In the genomic region with DNA sequence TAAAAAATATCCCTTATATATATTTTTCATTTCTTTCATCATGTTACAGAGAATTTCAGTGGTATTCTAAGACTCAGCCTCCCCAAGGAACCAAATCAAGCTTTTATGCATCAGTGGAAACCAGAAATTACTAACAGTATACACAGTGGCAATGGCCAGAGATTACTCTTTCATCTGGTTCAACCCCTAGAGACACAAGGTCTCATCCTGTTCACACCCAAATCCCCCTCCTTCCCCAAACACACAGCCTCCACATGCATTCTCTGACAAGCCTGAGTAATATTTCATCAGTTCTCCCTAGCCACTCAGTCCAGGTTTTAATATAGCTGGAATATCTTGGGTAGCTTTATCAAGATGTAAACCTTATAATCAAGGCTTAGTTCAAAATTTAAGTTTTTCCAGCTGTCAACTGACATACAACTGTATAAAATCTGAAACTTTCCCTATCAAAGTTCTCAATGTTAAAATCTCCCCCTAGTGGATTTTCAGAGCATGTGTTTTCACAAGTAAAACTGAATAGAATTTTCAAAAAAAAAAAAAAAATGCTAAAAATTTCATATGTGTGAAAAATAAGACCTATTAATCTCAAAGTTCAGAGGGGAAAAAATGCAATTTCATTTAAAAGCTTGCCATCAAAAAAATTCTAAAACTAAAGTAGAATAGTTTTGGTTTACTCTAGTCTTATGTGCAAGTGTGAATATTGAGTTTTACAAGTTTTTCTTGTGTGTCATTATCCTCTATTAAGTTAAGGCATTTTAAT, we compare ENCODE assay signal across 9 cellular contexts. TPM values are rescaled to one million over a fixed set of nuclear protein-coding genes. Genes with fewer than 3 reads are reported as not detected.
A peak's percentile ranks its signal among the peaks of the same experiment; 100 is the strongest.
DNase-seq lines count a peak whose midpoint lies in the region; ATAC-seq and TF ChIP-seq lines count a peak whose summit lies in the region.
"Had no signal": no experiment of that assay in that cellular context is flagged by ENCODE, and none has a peak within 500 bp of the region (broad histone marks: within the 10 kb centered on the region; RNA-seq: fewer than 3 reads in every experiment).

No MANE protein-coding gene starts in this region.

- TF ChIP-seq POLR2A in HCT116 (IDR thresholded peaks at IDR 0.05; ENCODE audit: borderline replicate concordance, extremely low read depth, insufficient read depth, insufficient read length) (no peak), body of pancreas (IDR thresholded peaks at IDR 0.05) (no peak), right lobe of liver (IDR thresholded peaks at IDR 0.05) (no peak)

- no peak overlapping the region for H2AFZ ChIP-seq in HCT116 (ENCODE audit: low read depth, low read length, poor library complexity, severe bottlenecking)

- H3K79me2 ChIP-seq in HCT116 (ENCODE audit: insufficient read depth, low read length) = no peaks in the 10 kb centered on the region

- H3K4me1 ChIP-seq in HCT116 (ENCODE audit: control insufficient read depth in 1 of 2, insufficient read depth in 2 of 2, low read length in 2 of 2) (no peaks in the 10 kb centered on the region), body of pancreas (no peaks in the 10 kb centered on the region), right lobe of liver (no peaks in the 10 kb centered on the region)

- no peaks in the 10 kb centered on the region for H3K27me3 ChIP-seq in HCT116 (ENCODE audit: insufficient read depth, low read length)
- no peaks in the 10 kb centered on the region for H3K27me3 ChIP-seq in body of pancreas
- H3K27me3 ChIP-seq in right lobe of liver = no peaks in the 10 kb centered on the region

- no peak overlapping the region for H3K9ac ChIP-seq in HCT116 (ENCODE audit: low read length)

- TF ChIP-seq CTCF in HCT116 (IDR thresholded peaks at IDR 0.05 in 2 of 3, conservative IDR thresholded peaks at IDR 0.05 in 1 of 3; ENCODE audit: borderline replicate concordance in 1 of 3, insufficient read depth in 1 of 3, low read depth in 2 of 3, low read length in 2 of 3) (peak; percentile 12 to 55 (median 25); a peak in 4 of 6 replicates), body of pancreas (IDR thresholded peaks at IDR 0.05) (peak; percentile 15 to 63 (median 53)), right lobe of liver (IDR thresholded peaks at IDR 0.05) (peak; percentile 50 to 65 (median 63))

- no peak overlapping the region for H3K27ac ChIP-seq in HCT116 (ENCODE audit: low read depth, low read length)
- no peak overlapping the region for H3K27ac ChIP-seq in body of pancreas
- H3K27ac ChIP-seq in right lobe of liver = peak overlapping the region in 1 of 3 donors; percentile 30

- H3K4me3 ChIP-seq in HCT116 (replicated peaks in 1 of 2; ENCODE audit: low read depth in 1 of 2, low read length in 2 of 2) (no peak overlapping the region), body of pancreas (no peak overlapping the region), right lobe of liver (no peak overlapping the region)

- 0 out of 2 replicates have a peak, but pooled peaks have one; percentile 17 for TF ChIP-seq RAD21 in HCT116 (IDR thresholded peaks at IDR 0.05; ENCODE audit: low read depth)

- intact Hi-C loops in HCT116 (cut with micrococcal nuclease) (loop anchor here (5.0 to 10.0 kb wide), 2 partner anchors 212 to 295 kb away; no protein-coding TSS in a partner anchor), body of pancreas (cut with DNase I) (no loop called here), right lobe of liver (cut with DNase I) (no loop called here)

- POLR2A ChIA-PET in HCT116 (lab: Charles Lee) = no interaction called here

- H3K4me2 ChIP-seq in HCT116 (ENCODE audit: low read length) = no peak overlapping the region

- H3K9me3 ChIP-seq in HCT116 (ENCODE audit: control insufficient read depth in 1 of 2, insufficient read depth in 1 of 2, low read depth in 1 of 2, low read length in 2 of 2) = no peaks in the 10 kb centered on the region
- no peaks in the 10 kb centered on the region for H3K9me3 ChIP-seq in body of pancreas
- H3K9me3 ChIP-seq in right lobe of liver = no peaks in the 10 kb centered on the region

- no TSS peak for BruUV-seq in HCT116 (replicated peaks; lab: Mats Ljungman, UMichigan)

- ATAC-seq in HCT116 = no peak
- peak; percentile 30 for ATAC-seq in body of pancreas
- peak; percentile 42 to 65 (median 53) for ATAC-seq in right lobe of liver

- H3K36me3 ChIP-seq in HCT116 (ENCODE audit: control insufficient read depth in 1 of 2, insufficient read depth in 2 of 2, low read length in 2 of 2) (no peaks in the 10 kb centered on the region), body of pancreas (replicated peaks in 1 of 2; ENCODE audit: insufficient read depth in 1 of 2, low read depth in 2 of 2) (no peaks in the 10 kb centered on the region), right lobe of liver (no peaks in the 10 kb centered on the region)

- CTCF ChIA-PET in HCT116 (lab: Charles Lee) = interaction anchor here (0.9 to 1.2 kb wide), 2 partner anchors 293 to 294 kb away, joined by 3 to 4 read pairs; no protein-coding TSS in a partner anchor

- DNase-seq in AML-193 (lab: John Stamatoyannopoulos, UW) = peak; percentile 10 to 11
- DNase-seq in HCT116 (ENCODE audit: low read depth, low spot score) = no peak
- no peak for DNase-seq in body of pancreas
- no peak for DNase-seq in right lobe of liver
- DNase-seq in activated CD4-positive, alpha-beta T cell treated with anti-CD3 and anti-CD28 coated beads for 48 hours = no peak
- DNase-seq in HUDEP-2 (lab: John Stamatoyannopoulos, UW; ENCODE audit: unreplicated experiment in 76 of 76) = no peak
- no peak for DNase-seq in NOMO-1 treated with dmso at 0.1 percent for 144 hours (lab: John Stamatoyannopoulos, UW; ENCODE audit: unreplicated experiment)
- no peak for DNase-seq in stimulated activated CD4-positive, alpha-beta T cell treated with anti-CD3 and anti-CD28 coated beads, Interleukin-4, amount 100 ng/mL, for 24 hours
- DNase-seq: NCI-H1417 treated with DMSO at 0.1 percent for 48 hours had no signal

- no peaks in the 10 kb centered on the region for H3K9me2 ChIP-seq in HCT116 (ENCODE audit: insufficient read depth)

- H4K20me1 ChIP-seq in HCT116 (ENCODE audit: insufficient read depth) = no peaks in the 10 kb centered on the region

- RAD21 ChIA-PET in HCT116 (lab: Charles Lee; ENCODE audit: low non-redundant PET in 1 of 2, low total read pairs in 2 of 2, uncharacterized antibody in 2 of 2, unreplicated experiment in 2 of 2) = no interaction called here

TF ChIP-seq in HCT116, 20 proteins besides CTCF, POLR2A, EP300 and RAD21:
- TF ChIP-seq EGR1 (IDR thresholded peaks at IDR 0.05; ENCODE audit: low read depth) (no peak), ZNF274 (IDR thresholded peaks at IDR 0.05; ENCODE audit: low read depth, low read length) (no peak)
- TF ChIP-seq, protein P1, sequence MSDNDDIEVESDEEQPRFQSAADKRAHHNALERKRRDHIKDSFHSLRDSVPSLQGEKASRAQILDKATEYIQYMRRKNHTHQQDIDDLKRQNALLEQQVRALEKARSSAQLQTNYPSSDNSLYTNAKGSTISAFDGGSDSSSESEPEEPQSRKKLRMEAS (IDR thresholded peaks at IDR 0.05) = no peak

RNA-seq across cellular contexts. Expression of a gene that starts 10.5 kb away (rescaled TPM):
- total RNA-seq in HCT116 (2021; ENCODE audit: unreplicated experiment) = not detected
- not detected in 2 replicates for polyA plus RNA-seq in HCT116 (2012)
- total RNA-seq in body of pancreas = 1 to 10 TPM; 1.3 to 5.3 TPM
- 1 to 10 TPM; 1.6 to 8.0 (median 4.0) TPM for total RNA-seq in right lobe of liver

RNA-seq across cellular contexts. Expression of a gene that starts 58.7 kb away (rescaled TPM):
- total RNA-seq in HCT116 (2021; ENCODE audit: unreplicated experiment) (0.10 TPM), body of pancreas (10 to 100 TPM in 1 of 2 donors, 1 to 10 TPM in 1; 9.9 to 16.8 TPM), right lobe of liver (10 to 100 TPM in 1 of 6 experiments, 1 to 10 TPM in 5; 3.2 to 11.6 (median 5.6) TPM)
- not detected in 2 replicates for polyA plus RNA-seq in HCT116 (2012)

Comparison
In these comparisons a context has a peak if more than half of its experiments do, and no peak if none do; other contexts are left out.
1. DNase-seq: peak in AML-193 (2 of 2); none in HCT116 (single experiment), body of pancreas (0 of 4), right lobe of liver (0 of 3), activated CD4-positive, alpha-beta T cell treated with anti-CD3 and anti-CD28 coated beads for 48 hours (single experiment), HUDEP-2 (0 of 76), NOMO-1 treated with dmso at 0.1 percent for 144 hours (single experiment) and stimulated activated CD4-positive, alpha-beta T cell treated with anti-CD3 and anti-CD28 coated beads, Interleukin-4, amount 100 ng/mL, for 24 hours (single experiment).
2. Peak in every context shown above with its lines, with median percentiles within 50 percentile points of each other: CTCF ChIP-seq.